Comparison of ENCODE assay signal across 19 cellular contexts in the genomic region with DNA sequence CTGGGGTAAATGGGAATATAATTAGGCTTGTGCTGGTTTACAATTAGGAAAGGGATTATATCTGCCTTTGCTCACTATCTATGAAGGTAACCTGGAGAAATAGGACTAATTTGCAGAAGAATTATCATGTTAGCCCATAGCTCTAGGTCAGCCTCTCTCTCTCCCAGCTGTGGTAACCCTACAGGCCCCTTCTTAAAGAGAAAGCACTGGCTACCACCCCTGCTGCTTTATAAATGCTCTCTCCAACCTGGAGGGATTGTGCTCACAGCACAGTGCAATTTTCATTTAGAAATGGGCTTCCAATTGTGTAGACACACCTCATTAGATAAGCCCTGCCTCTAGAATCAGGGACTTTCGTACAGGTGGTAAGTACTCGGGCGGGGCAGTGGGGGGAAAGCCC. TPM values are rescaled to one million over a fixed set of nuclear protein-coding genes. Genes with fewer than 3 reads are reported as not detected.
"Had no signal": no experiment of that assay in that cellular context is flagged by ENCODE, and none has a peak within 500 bp of the region (broad histone marks: within the 10 kb centered on the region; RNA-seq: fewer than 3 reads in every experiment).

No MANE protein-coding gene starts in this region.

- H3K4me1 Mint-ChIP-seq: activated CD4-positive, alpha-beta T cell treated with anti-CD3 and anti-CD28 coated beads, Interleukin-2, amount 10 ng/mL, durations not matched to agents 24 days and 14 days; mesothelial cell of epicardium had no signal

- H3K27me3 Mint-ChIP-seq: activated CD4-positive, alpha-beta T cell treated with anti-CD3 and anti-CD28 coated beads, Interleukin-2, amount 10 ng/mL, durations not matched to agents 24 days and 14 days had no signal

- H3K27me3 ChIP-seq: breast epithelium, gastrocnemius medialis, heart left ventricle, ovary had no signal

- DNase-seq: activated CD4-positive, alpha-beta T cell treated with anti-CD3 and anti-CD28 coated beads, Interleukin-2, amount 10 ng/mL, durations not matched to agents 24 days and 14 days; activated naive CD4-positive, alpha-beta T cell; aorta; gastrocnemius medialis; heart left ventricle; left cardiac atrium; lower lobe of right lung; ovary; stimulated activated naive CD8-positive, alpha-beta T cell treated with anti-CD3 and anti-CD28 coated beads, Interleukin-15, Interleukin-2, amounts not matched to agents 100 U/mL and 50 U/mL, for 24 hours; trophoblast cell had no signal

- H3K36me3 ChIP-seq: breast epithelium, gastrocnemius medialis, heart left ventricle, lower lobe of right lung, ovary had no signal

- H3K4me1 ChIP-seq: breast epithelium, gastrocnemius medialis, heart left ventricle, lower lobe of right lung had no signal

- ATAC-seq: gastrocnemius medialis; heart left ventricle; left cardiac atrium; lower lobe of right lung; sciatic nerve; stimulated activated naive CD8-positive, alpha-beta T cell treated with anti-CD3 and anti-CD28 coated beads, Interleukin-15, Interleukin-2, amounts not matched to agents 100 U/mL and 50 U/mL, for 24 hours had no signal

- H3K9me3 ChIP-seq: gastrocnemius medialis, ovary had no signal

- H3K4me3 ChIP-seq: breast epithelium, gastrocnemius medialis, heart left ventricle, lower lobe of right lung, ovary had no signal

- H3K4me3 Mint-ChIP-seq: activated CD4-positive, alpha-beta T cell treated with anti-CD3 and anti-CD28 coated beads, Interleukin-2, amount 10 ng/mL, durations not matched to agents 24 days and 14 days; activated T-helper 1 cell treated with anti-CD3 and anti-CD28 coated beads, Interleukin-12 subunit alpha, Interleukin-12 subunit beta, Interleukin-2, Interleukin-4 antibody, amounts not matched to agents 30 ng/mL and 10 ng/mL and 1 ng/mL, durations not matched to agents 14 hours and 24 hours and 36 hours; mesothelial cell of epicardium; neural crest cell had no signal

- H3K27ac Mint-ChIP-seq: activated CD4-positive, alpha-beta T cell treated with anti-CD3 and anti-CD28 coated beads, Interleukin-2, amount 10 ng/mL, durations not matched to agents 24 days and 14 days; activated T-helper 1 cell treated with anti-CD3 and anti-CD28 coated beads, Interleukin-12 subunit alpha, Interleukin-12 subunit beta, Interleukin-2, Interleukin-4 antibody, amounts not matched to agents 30 ng/mL and 10 ng/mL and 1 ng/mL, durations not matched to agents 14 hours and 24 hours and 36 hours; mesothelial cell of epicardium had no signal

- H3K27ac ChIP-seq: breast epithelium, epithelial cell of prostate, gastrocnemius medialis, heart left ventricle, lower lobe of right lung, ovary had no signal

- H3K36me3 Mint-ChIP-seq: mesothelial cell of epicardium had no signal

RNA-seq across cellular contexts. Expression of gene MGST1, which starts 22.7 kb away (rescaled TPM):
- total RNA-seq: activated CD8-positive, alpha-beta memory T cell treated with anti-CD3 and anti-CD28 coated beads for 36 hours had no signal

RNA-seq across cellular contexts. Expression of gene SLC15A5, which starts 47.3 kb away (rescaled TPM):
- total RNA-seq: activated CD4-positive, alpha-beta T cell treated with anti-CD3 and anti-CD28 coated beads, Interleukin-2, amount 10 ng/mL, durations not matched to agents 24 days and 14 days; activated CD8-positive, alpha-beta memory T cell treated with anti-CD3 and anti-CD28 coated beads for 36 hours; activated T-helper 1 cell treated with anti-CD3 and anti-CD28 coated beads, Interleukin-12 subunit alpha, Interleukin-12 subunit beta, Interleukin-2, Interleukin-4 antibody, amounts not matched to agents 30 ng/mL and 10 ng/mL and 1 ng/mL, durations not matched to agents 14 hours and 24 hours and 36 hours; aorta; breast epithelium; chondrocyte; dermis blood vessel endothelial cell; gastrocnemius medialis; heart left ventricle; left cardiac atrium; lower lobe of right lung; mesothelial cell of epicardium; neural crest cell; ovary; sciatic nerve had no signal
- polyA plus RNA-seq: aorta, heart left ventricle, ovary had no signal
